ENCODE assay signal across 21 cellular contexts in genomic region chr19:10854350-10855089, GRCh38.
"Had no signal": no experiment of that assay in that cellular context is flagged by ENCODE, and none has a peak within 500 bp of the region (broad histone marks: within the 10 kb centered on the region; RNA-seq: fewer than 3 reads in every experiment).

No MANE protein-coding gene starts in this region.

- FAIRE-seq: frontal cortex had no signal

- DNase-seq: activated CD4-positive, alpha-beta T cell treated with anti-CD3 and anti-CD28 coated beads, Interleukin-2, amount 50 U/mL, for 1 hour; activated CD4-positive, CD25-positive, alpha-beta regulatory T cell; activated CD8-positive, alpha-beta memory T cell treated with anti-CD3 and anti-CD28 coated beads for 24 hours; activated naive CD8-positive, alpha-beta T cell treated with anti-CD3 and anti-CD28 coated beads, Interleukin-2, amount 10 ng/mL, durations not matched to agents 7 days and 5 days; brain microvascular endothelial cell; head of caudate nucleus; immature natural killer cell; lower lobe of right lung; midbrain; naive B cell; stimulated activated CD4-positive, alpha-beta T cell treated with anti-CD3 and anti-CD28 coated beads, Interleukin-4, amount 100 ng/mL, for 24 hours; stimulated activated naive CD4-positive, alpha-beta T cell; tibial artery; uterus had no signal

- H3K4me1 Mint-ChIP-seq: activated naive CD8-positive, alpha-beta T cell treated with anti-CD3 and anti-CD28 coated beads, Interleukin-2, amount 10 ng/mL, durations not matched to agents 7 days and 5 days had no signal

- ATAC-seq: lower lobe of right lung had no signal

- H3K27ac ChIP-seq: brain microvascular endothelial cell, coronary artery, lower lobe of right lung, right atrium auricular region, skin epidermis, tibial artery, uterus had no signal

- H3K9me3 Mint-ChIP-seq: activated naive CD8-positive, alpha-beta T cell treated with anti-CD3 and anti-CD28 coated beads, Interleukin-2, amount 10 ng/mL, durations not matched to agents 7 days and 5 days; central memory CD8-positive, alpha-beta T cell; immature natural killer cell; naive B cell; T-helper 2 cell treated with Interferon-gamma antibody and Interleukin-4, amounts not matched to agents 5 μg/mL and 100 μg/mL, for 36 hours had no signal

- H3K36me3 ChIP-seq: brain microvascular endothelial cell, lower lobe of right lung, right atrium auricular region, tibial artery, uterus had no signal

- H3K4me1 ChIP-seq: lower lobe of right lung, right atrium auricular region, tibial artery, uterus had no signal

- H3K4me3 ChIP-seq: coronary artery, lower lobe of right lung, right atrium auricular region, skin epidermis, tibial artery, uterus had no signal

- H3K27me3 ChIP-seq: brain microvascular endothelial cell, right atrium auricular region, tibial artery, uterus had no signal

- H3K27me3 Mint-ChIP-seq: activated naive CD8-positive, alpha-beta T cell treated with anti-CD3 and anti-CD28 coated beads, Interleukin-2, amount 10 ng/mL, durations not matched to agents 7 days and 5 days; central memory CD8-positive, alpha-beta T cell; progenitor cell of endocrine pancreas had no signal

- H3K27ac Mint-ChIP-seq: activated naive CD8-positive, alpha-beta T cell treated with anti-CD3 and anti-CD28 coated beads, Interleukin-2, amount 10 ng/mL, durations not matched to agents 7 days and 5 days; immature natural killer cell; progenitor cell of endocrine pancreas; T-helper 2 cell treated with Interferon-gamma antibody and Interleukin-4, amounts not matched to agents 5 μg/mL and 100 μg/mL, for 36 hours had no signal

- H3K4me3 Mint-ChIP-seq: activated naive CD8-positive, alpha-beta T cell treated with anti-CD3 and anti-CD28 coated beads, Interleukin-2, amount 10 ng/mL, durations not matched to agents 7 days and 5 days; central memory CD8-positive, alpha-beta T cell; immature natural killer cell; naive B cell; T-helper 2 cell treated with Interferon-gamma antibody and Interleukin-4, amounts not matched to agents 5 μg/mL and 100 μg/mL, for 36 hours had no signal

- H3K36me3 Mint-ChIP-seq: activated naive CD8-positive, alpha-beta T cell treated with anti-CD3 and anti-CD28 coated beads, Interleukin-2, amount 10 ng/mL, durations not matched to agents 7 days and 5 days; immature natural killer cell; naive B cell had no signal

- H3K9me3 ChIP-seq: lower lobe of right lung, right atrium auricular region, tibial artery, uterus had no signal
